In the genomic region with DNA sequence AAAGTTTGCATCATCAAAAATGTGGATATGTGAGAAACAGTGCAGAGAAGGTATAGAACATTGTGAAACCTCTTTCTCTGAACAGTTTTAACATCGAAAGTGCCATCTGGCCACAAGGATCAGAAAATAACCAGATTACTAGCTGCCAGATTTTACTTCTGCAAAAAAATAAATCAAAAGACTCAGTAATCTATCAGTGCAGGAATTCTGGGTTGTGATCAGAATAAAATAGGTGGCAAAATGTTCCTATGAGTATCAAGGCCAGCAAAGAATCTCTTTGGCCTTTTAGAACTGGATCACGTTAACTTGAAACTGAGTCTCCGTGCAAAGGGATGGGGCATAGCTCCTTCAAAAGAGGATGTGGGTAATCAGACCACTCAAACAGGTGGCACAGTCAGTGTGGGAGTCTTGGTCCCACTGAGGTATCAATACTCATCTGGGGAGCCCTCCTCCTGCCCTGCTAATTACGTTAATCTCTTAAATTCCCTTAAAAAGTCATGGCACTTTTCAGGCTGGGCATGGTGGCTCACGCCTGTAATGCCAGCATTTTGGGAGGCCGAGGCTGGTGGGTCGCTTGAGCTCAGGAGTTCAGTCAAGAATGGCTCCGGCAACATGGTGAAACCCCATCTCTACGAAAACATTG, we compare ENCODE assay signal across 1 cellular context.
TF ChIP-seq lines count a peak whose summit lies in the region.

No MANE protein-coding gene starts in this region.

TF ChIP-seq in HepG2, 621 proteins besides CTCF, POLR2A, EP300 and RAD21 (continued from another document):
- TF ChIP-seq, protein P1, sequence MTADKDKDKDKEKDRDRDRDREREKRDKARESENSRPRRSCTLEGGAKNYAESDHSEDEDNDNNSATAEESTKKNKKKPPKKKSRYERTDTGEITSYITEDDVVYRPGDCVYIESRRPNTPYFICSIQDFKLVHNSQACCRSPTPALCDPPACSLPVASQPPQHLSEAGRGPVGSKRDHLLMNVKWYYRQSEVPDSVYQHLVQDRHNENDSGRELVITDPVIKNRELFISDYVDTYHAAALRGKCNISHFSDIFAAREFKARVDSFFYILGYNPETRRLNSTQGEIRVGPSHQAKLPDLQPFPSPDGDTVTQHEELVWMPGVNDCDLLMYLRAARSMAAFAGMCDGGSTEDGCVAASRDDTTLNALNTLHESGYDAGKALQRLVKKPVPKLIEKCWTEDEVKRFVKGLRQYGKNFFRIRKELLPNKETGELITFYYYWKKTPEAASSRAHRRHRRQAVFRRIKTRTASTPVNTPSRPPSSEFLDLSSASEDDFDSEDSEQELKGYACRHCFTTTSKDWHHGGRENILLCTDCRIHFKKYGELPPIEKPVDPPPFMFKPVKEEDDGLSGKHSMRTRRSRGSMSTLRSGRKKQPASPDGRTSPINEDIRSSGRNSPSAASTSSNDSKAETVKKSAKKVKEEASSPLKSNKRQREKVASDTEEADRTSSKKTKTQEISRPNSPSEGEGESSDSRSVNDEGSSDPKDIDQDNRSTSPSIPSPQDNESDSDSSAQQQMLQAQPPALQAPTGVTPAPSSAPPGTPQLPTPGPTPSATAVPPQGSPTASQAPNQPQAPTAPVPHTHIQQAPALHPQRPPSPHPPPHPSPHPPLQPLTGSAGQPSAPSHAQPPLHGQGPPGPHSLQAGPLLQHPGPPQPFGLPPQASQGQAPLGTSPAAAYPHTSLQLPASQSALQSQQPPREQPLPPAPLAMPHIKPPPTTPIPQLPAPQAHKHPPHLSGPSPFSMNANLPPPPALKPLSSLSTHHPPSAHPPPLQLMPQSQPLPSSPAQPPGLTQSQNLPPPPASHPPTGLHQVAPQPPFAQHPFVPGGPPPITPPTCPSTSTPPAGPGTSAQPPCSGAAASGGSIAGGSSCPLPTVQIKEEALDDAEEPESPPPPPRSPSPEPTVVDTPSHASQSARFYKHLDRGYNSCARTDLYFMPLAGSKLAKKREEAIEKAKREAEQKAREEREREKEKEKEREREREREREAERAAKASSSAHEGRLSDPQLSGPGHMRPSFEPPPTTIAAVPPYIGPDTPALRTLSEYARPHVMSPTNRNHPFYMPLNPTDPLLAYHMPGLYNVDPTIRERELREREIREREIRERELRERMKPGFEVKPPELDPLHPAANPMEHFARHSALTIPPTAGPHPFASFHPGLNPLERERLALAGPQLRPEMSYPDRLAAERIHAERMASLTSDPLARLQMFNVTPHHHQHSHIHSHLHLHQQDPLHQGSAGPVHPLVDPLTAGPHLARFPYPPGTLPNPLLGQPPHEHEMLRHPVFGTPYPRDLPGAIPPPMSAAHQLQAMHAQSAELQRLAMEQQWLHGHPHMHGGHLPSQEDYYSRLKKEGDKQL (CRISPR knock-in tag; IDR thresholded peaks at IDR 0.05; ENCODE audit: low read depth): no peak
- TF ChIP-seq KAT2B (IDR thresholded peaks at IDR 0.05; ENCODE audit: borderline replicate concordance, low read depth, low read length) (no peak), ARHGAP35 (CRISPR knock-in tag; IDR thresholded peaks at IDR 0.05; ENCODE audit: borderline replicate concordance) (no peak), HOXA3 (CRISPR knock-in tag; IDR thresholded peaks at IDR 0.05) (no peak), ZNF639 (CRISPR knock-in tag; conservative IDR thresholded peaks at IDR 0.05) (no peak), CEBPZ (IDR thresholded peaks at IDR 0.05; ENCODE audit: low read length) (no peak), ATM (IDR thresholded peaks at IDR 0.05; ENCODE audit: borderline replicate concordance) (no peak), PRMT3 (CRISPR knock-in tag; IDR thresholded peaks at IDR 0.05; ENCODE audit: borderline replicate concordance, low read depth) (no peak), ZNF572 (CRISPR knock-in tag; IDR thresholded peaks at IDR 0.05) (no peak)
- TF ChIP-seq, protein P2, sequence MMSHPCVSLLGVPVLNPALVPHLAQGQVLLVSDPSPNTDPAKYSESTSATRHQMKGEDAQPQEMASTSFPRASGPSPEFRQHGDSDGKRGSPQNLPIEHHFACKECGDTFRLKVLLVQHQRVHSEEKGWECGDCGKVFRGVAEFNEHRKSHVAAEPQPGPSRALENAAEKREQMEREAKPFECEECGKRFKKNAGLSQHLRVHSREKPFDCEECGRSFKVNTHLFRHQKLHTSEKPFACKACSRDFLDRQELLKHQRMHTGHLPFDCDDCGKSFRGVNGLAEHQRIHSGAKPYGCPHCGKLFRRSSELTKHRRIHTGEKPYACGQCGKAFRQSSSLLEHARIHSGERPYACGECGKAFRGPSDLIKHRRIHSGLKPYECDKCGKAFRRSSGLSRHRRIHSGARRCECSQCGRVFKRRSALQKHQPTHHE (CRISPR knock-in tag; IDR thresholded peaks at IDR 0.05; ENCODE audit: borderline replicate concordance): no peak
- TF ChIP-seq, protein P3, sequence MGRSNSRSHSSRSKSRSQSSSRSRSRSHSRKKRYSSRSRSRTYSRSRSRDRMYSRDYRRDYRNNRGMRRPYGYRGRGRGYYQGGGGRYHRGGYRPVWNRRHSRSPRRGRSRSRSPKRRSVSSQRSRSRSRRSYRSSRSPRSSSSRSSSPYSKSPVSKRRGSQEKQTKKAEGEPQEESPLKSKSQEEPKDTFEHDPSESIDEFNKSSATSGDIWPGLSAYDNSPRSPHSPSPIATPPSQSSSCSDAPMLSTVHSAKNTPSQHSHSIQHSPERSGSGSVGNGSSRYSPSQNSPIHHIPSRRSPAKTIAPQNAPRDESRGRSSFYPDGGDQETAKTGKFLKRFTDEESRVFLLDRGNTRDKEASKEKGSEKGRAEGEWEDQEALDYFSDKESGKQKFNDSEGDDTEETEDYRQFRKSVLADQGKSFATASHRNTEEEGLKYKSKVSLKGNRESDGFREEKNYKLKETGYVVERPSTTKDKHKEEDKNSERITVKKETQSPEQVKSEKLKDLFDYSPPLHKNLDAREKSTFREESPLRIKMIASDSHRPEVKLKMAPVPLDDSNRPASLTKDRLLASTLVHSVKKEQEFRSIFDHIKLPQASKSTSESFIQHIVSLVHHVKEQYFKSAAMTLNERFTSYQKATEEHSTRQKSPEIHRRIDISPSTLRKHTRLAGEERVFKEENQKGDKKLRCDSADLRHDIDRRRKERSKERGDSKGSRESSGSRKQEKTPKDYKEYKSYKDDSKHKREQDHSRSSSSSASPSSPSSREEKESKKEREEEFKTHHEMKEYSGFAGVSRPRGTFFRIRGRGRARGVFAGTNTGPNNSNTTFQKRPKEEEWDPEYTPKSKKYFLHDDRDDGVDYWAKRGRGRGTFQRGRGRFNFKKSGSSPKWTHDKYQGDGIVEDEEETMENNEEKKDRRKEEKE (IDR thresholded peaks at IDR 0.05): no peak
